ENCODE assay signal across 2 cellular contexts in the genomic region with DNA sequence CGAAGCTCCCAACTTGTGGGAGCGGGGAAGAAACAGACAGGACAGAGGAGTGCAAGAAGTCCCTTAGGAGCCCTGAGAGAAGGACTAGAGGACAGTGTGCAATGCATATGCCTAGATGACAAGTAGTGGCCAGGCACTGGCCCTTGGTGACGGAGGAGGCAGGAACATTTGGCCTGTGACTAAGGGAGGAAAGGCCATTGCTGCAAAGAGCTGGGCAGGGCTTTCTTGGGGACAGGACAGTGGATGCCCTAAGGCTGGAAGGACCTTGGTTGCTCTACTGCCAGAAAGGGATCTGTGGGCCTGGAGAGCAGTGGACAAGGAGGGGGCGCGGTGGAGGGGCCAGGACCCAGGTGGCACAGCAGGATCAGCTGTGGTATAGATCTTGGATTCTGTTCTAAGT.
TF ChIP-seq lines count a peak whose summit lies in the region.

No MANE protein-coding gene starts in this region.

TF ChIP-seq in A549, 52 proteins besides CTCF, POLR2A, EP300 and RAD21:
- no peak for TF ChIP-seq CEBPB (IDR thresholded peaks at IDR 0.05)
- no peak for TF ChIP-seq E2F6 (IDR thresholded peaks at IDR 0.05; ENCODE audit: borderline replicate concordance, low read depth)
- TF ChIP-seq MAZ (IDR thresholded peaks at IDR 0.05; ENCODE audit: borderline replicate concordance, low read depth, low read length) = no peak
- TF ChIP-seq, protein P1, sequence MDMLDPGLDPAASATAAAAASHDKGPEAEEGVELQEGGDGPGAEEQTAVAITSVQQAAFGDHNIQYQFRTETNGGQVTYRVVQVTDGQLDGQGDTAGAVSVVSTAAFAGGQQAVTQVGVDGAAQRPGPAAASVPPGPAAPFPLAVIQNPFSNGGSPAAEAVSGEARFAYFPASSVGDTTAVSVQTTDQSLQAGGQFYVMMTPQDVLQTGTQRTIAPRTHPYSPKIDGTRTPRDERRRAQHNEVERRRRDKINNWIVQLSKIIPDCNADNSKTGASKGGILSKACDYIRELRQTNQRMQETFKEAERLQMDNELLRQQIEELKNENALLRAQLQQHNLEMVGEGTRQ (IDR thresholded peaks at IDR 0.05) = no peak
- no peak for TF ChIP-seq TP53 (CRISPR knock-in tag; IDR thresholded peaks at IDR 0.05)
- no peak for TF ChIP-seq TFCP2L1 (CRISPR knock-in tag; IDR thresholded peaks at IDR 0.05)
- TF ChIP-seq, protein P2, sequence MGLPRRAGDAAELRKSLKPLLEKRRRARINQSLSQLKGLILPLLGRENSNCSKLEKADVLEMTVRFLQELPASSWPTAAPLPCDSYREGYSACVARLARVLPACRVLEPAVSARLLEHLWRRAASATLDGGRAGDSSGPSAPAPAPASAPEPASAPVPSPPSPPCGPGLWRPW (IDR thresholded peaks at IDR 0.05) = no peak
- TF ChIP-seq CBX8 (IDR thresholded peaks at IDR 0.05) = no peak
- TF ChIP-seq RARB (CRISPR knock-in tag; IDR thresholded peaks at IDR 0.05) = no peak
- TF ChIP-seq ZSCAN20 (CRISPR knock-in tag; IDR thresholded peaks at IDR 0.05) = no peak
- TF ChIP-seq HMGXB4 (CRISPR knock-in tag; IDR thresholded peaks at IDR 0.05; ENCODE audit: borderline replicate concordance) = no peak
- TF ChIP-seq RCOR1 (IDR thresholded peaks at IDR 0.05; ENCODE audit: low read depth, low read length) = no peak
- TF ChIP-seq MYC (IDR thresholded peaks at IDR 0.05; ENCODE audit: borderline replicate concordance, low read length) = no peak
- no peak for TF ChIP-seq KDM5A (IDR thresholded peaks at IDR 0.05)
- no peak for TF ChIP-seq HDAC2 (IDR thresholded peaks at IDR 0.05)
- TF ChIP-seq ZFP36 (IDR thresholded peaks at IDR 0.05; ENCODE audit: borderline replicate concordance, partially characterized antibody) = no peak
- TF ChIP-seq RNF2 (IDR thresholded peaks at IDR 0.05; ENCODE audit: borderline replicate concordance, low read depth) = no peak
- TF ChIP-seq, protein P3, sequence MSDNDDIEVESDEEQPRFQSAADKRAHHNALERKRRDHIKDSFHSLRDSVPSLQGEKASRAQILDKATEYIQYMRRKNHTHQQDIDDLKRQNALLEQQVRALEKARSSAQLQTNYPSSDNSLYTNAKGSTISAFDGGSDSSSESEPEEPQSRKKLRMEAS (IDR thresholded peaks at IDR 0.05) = no peak
- TF ChIP-seq, protein P4, sequence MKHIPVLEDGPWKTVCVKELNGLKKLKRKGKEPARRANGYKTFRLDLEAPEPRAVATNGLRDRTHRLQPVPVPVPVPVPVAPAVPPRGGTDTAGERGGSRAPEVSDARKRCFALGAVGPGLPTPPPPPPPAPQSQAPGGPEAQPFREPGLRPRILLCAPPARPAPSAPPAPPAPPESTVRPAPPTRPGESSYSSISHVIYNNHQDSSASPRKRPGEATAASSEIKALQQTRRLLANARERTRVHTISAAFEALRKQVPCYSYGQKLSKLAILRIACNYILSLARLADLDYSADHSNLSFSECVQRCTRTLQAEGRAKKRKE (CRISPR knock-in tag; IDR thresholded peaks at IDR 0.05; ENCODE audit: low read depth) = no peak

TF ChIP-seq in H1, 55 proteins besides CTCF, POLR2A, EP300 and RAD21:
- no peak for TF ChIP-seq ZNF274 (IDR thresholded peaks at IDR 0.05; ENCODE audit: borderline replicate concordance, extremely low read depth, low read length)
- no peak for TF ChIP-seq RNF2 (IDR thresholded peaks at IDR 0.05; ENCODE audit: borderline replicate concordance, low read depth, low read length, missing control alignments, poor library complexity, severe bottlenecking)
- no peak for TF ChIP-seq ASH2L (IDR thresholded peaks at IDR 0.05; ENCODE audit: low read length)
- TF ChIP-seq ATF2 (IDR thresholded peaks at IDR 0.05; ENCODE audit: low read length) = no peak
- no peak for TF ChIP-seq CEBPB (IDR thresholded peaks at IDR 0.05; ENCODE audit: low read depth, low read length)
- TF ChIP-seq CTBP2 (IDR thresholded peaks at IDR 0.05; ENCODE audit: borderline replicate concordance, insufficient read depth, insufficient read length, low read length) = no peak
- TF ChIP-seq, protein P1 (IDR thresholded peaks at IDR 0.05; ENCODE audit: low read length) = no peak
- no peak for TF ChIP-seq HDAC6 (IDR thresholded peaks at IDR 0.05; ENCODE audit: low read depth, low read length)
- no peak for TF ChIP-seq FOSL1 (IDR thresholded peaks at IDR 0.05; ENCODE audit: insufficient read depth, low read depth, low read length)
- TF ChIP-seq SP2 (IDR thresholded peaks at IDR 0.05; ENCODE audit: low read length) = no peak
- no peak for TF ChIP-seq RXRA (IDR thresholded peaks at IDR 0.05; ENCODE audit: insufficient read depth, low read depth, low read length)
- TF ChIP-seq BCL11A (IDR thresholded peaks at IDR 0.05; ENCODE audit: low read depth in 2 of 2, low read length in 2 of 2) = no peak
- TF ChIP-seq SIX5 (IDR thresholded peaks at IDR 0.05; ENCODE audit: low read depth, low read length) = no peak
- TF ChIP-seq POLR2AphosphoS5 (IDR thresholded peaks at IDR 0.05; ENCODE audit: low read depth, low read length) = no peak
- no peak for TF ChIP-seq TAF1 (IDR thresholded peaks at IDR 0.05; ENCODE audit: low read depth, low read length)
- TF ChIP-seq CBX5 (IDR thresholded peaks at IDR 0.05; ENCODE audit: low read depth, low read length) = no peak
- TF ChIP-seq, protein P5, sequence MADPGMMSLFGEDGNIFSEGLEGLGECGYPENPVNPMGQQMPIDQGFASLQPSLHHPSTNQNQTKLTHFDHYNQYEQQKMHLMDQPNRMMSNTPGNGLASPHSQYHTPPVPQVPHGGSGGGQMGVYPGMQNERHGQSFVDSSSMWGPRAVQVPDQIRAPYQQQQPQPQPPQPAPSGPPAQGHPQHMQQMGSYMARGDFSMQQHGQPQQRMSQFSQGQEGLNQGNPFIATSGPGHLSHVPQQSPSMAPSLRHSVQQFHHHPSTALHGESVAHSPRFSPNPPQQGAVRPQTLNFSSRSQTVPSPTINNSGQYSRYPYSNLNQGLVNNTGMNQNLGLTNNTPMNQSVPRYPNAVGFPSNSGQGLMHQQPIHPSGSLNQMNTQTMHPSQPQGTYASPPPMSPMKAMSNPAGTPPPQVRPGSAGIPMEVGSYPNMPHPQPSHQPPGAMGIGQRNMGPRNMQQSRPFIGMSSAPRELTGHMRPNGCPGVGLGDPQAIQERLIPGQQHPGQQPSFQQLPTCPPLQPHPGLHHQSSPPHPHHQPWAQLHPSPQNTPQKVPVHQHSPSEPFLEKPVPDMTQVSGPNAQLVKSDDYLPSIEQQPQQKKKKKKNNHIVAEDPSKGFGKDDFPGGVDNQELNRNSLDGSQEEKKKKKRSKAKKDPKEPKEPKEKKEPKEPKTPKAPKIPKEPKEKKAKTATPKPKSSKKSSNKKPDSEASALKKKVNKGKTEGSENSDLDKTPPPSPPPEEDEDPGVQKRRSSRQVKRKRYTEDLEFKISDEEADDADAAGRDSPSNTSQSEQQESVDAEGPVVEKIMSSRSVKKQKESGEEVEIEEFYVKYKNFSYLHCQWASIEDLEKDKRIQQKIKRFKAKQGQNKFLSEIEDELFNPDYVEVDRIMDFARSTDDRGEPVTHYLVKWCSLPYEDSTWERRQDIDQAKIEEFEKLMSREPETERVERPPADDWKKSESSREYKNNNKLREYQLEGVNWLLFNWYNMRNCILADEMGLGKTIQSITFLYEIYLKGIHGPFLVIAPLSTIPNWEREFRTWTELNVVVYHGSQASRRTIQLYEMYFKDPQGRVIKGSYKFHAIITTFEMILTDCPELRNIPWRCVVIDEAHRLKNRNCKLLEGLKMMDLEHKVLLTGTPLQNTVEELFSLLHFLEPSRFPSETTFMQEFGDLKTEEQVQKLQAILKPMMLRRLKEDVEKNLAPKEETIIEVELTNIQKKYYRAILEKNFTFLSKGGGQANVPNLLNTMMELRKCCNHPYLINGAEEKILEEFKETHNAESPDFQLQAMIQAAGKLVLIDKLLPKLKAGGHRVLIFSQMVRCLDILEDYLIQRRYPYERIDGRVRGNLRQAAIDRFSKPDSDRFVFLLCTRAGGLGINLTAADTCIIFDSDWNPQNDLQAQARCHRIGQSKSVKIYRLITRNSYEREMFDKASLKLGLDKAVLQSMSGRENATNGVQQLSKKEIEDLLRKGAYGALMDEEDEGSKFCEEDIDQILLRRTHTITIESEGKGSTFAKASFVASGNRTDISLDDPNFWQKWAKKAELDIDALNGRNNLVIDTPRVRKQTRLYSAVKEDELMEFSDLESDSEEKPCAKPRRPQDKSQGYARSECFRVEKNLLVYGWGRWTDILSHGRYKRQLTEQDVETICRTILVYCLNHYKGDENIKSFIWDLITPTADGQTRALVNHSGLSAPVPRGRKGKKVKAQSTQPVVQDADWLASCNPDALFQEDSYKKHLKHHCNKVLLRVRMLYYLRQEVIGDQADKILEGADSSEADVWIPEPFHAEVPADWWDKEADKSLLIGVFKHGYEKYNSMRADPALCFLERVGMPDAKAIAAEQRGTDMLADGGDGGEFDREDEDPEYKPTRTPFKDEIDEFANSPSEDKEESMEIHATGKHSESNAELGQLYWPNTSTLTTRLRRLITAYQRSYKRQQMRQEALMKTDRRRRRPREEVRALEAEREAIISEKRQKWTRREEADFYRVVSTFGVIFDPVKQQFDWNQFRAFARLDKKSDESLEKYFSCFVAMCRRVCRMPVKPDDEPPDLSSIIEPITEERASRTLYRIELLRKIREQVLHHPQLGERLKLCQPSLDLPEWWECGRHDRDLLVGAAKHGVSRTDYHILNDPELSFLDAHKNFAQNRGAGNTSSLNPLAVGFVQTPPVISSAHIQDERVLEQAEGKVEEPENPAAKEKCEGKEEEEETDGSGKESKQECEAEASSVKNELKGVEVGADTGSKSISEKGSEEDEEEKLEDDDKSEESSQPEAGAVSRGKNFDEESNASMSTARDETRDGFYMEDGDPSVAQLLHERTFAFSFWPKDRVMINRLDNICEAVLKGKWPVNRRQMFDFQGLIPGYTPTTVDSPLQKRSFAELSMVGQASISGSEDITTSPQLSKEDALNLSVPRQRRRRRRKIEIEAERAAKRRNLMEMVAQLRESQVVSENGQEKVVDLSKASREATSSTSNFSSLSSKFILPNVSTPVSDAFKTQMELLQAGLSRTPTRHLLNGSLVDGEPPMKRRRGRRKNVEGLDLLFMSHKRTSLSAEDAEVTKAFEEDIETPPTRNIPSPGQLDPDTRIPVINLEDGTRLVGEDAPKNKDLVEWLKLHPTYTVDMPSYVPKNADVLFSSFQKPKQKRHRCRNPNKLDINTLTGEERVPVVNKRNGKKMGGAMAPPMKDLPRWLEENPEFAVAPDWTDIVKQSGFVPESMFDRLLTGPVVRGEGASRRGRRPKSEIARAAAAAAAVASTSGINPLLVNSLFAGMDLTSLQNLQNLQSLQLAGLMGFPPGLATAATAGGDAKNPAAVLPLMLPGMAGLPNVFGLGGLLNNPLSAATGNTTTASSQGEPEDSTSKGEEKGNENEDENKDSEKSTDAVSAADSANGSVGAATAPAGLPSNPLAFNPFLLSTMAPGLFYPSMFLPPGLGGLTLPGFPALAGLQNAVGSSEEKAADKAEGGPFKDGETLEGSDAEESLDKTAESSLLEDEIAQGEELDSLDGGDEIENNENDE (IDR thresholded peaks at IDR 0.05; ENCODE audit: insufficient replicate concordance, low read length) = no peak
- no peak for TF ChIP-seq ATF3 (IDR thresholded peaks at IDR 0.05; ENCODE audit: insufficient read depth, low read depth, low read length)
